In the genomic region with DNA sequence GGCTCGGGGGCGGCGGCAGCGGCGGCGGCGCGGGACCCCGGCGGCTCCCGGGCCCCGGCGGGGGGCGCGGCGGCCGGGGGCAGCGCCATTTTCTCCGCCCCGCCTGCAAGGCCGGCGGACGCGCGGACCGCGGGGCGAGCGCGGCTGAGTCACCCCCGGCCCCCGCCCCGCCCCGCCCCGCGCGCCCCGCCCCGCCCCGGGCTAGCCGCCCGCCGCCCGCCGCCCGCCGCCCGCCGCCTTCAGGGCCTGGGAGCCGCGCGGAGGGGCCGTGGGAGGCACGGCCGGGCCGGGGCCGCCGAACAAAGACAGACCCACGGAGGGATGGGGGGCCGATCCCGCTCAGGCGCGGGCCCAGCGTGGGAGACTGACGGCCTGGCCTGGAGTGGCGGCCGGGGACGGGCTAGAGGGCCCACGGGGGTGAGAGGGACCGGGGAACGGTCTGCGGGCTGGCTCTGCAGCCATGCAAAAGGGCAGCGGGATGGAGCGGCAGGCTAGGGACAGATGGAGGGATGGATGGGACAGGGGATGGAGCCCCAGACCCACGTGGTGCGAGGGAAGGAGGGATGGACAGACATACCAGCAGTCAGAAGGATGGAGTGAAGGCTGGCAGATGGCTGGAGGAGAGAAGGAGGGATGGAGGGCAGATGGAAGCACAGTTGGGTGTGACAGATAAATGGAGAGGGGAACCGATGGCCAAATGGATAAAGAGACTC, we compare ENCODE assay signal across 8 cellular contexts. TPM values are rescaled to one million over a fixed set of nuclear protein-coding genes. Genes with fewer than 3 reads are reported as not detected.
DNase-seq lines count a peak whose midpoint lies in the region; ATAC-seq and TF ChIP-seq lines count a peak whose summit lies in the region.

A gene (minus strand): TSS at position 124 of the 713 bp plus-strand sequence. CDS start 35 bp downstream, at position 89.

- H3K27ac ChIP-seq in urinary bladder (ENCODE audit: low read depth): peak within 1 kb of the TSS; percentile 71

- no peak within 1 kb of the TSS for H3K27ac Mint-ChIP-seq in nephron progenitor cell

- peak within 1 kb of the TSS; percentile 73 for H3K4me3 ChIP-seq in fibroblast of the aortic adventitia (ENCODE audit: low read depth, low read length)
- H3K4me3 ChIP-seq in urinary bladder (ENCODE audit: low read depth, low read length): peak within 1 kb of the TSS; percentile 98

- 2% methylated on average over 65 of the region's 77 CpGs for WGBS in urinary bladder

- H3K36me3 ChIP-seq in urinary bladder (ENCODE audit: insufficient read depth): no peaks in the 10 kb centered on the region

- DNase-seq in COLO668 (lab: John Stamatoyannopoulos, UW; ENCODE audit: unreplicated experiment): peak; percentile 64
- DNase-seq in NCI-H128 (lab: John Stamatoyannopoulos, UW; ENCODE audit: unreplicated experiment): peak; percentile 3
- peak; percentile 27 for DNase-seq in activated T-helper 1 cell treated with Interleukin-2 at 50 U/mL for 16 hours (ENCODE audit: low read depth)
- no peak for DNase-seq in fibroblast of the aortic adventitia (ENCODE audit: low read depth)
- DNase-seq in nephron progenitor cell: no peak
- DNase-seq in UCSD-AML1 (lab: John Stamatoyannopoulos, UW; ENCODE audit: unreplicated experiment): no peak

- TF ChIP-seq CTCF in fibroblast of the aortic adventitia (IDR thresholded peaks at IDR 0.05; ENCODE audit: insufficient read depth, low read length): no peak
- no peak for TF ChIP-seq CTCF in nephron progenitor cell (IDR thresholded peaks at IDR 0.05)

- peaks cover 31% of the 10 kb centered on the region for H3K4me1 Mint-ChIP-seq in nephron progenitor cell

- H3K4me3 Mint-ChIP-seq in nephron progenitor cell: peak within 1 kb of the TSS; percentile 87

- peak; percentile 31 for ATAC-seq in GM21423 (IDR thresholded peaks at IDR 0.05; ENCODE audit: unreplicated experiment)

- H3K9me3 Mint-ChIP-seq in nephron progenitor cell: no peaks in the 10 kb centered on the region

- H3K27me3 Mint-ChIP-seq in nephron progenitor cell (ENCODE audit: low read depth, poor library complexity): peaks cover 56% of the 10 kb centered on the region

- no peaks in the 10 kb centered on the region for H3K4me1 ChIP-seq in urinary bladder (ENCODE audit: insufficient read depth)

- peaks cover 4% of the 10 kb centered on the region for H3K36me3 Mint-ChIP-seq in nephron progenitor cell (ENCODE audit: low read depth)

RNA-seq across cellular contexts. Expression of the gene that starts here (rescaled TPM):
- total RNA-seq in fibroblast of the aortic adventitia (ENCODE audit: low replicate concordance) (2.2 and 2.3 TPM in 2 replicates), urinary bladder (16.0 TPM)
- 22.8 TPM for polyA plus RNA-seq in urinary bladder

Comparison
In these comparisons a context has a peak if more than half of its experiments do, and no peak if none do; other contexts are left out.
1. DNase-seq: peak in COLO668 (single experiment), NCI-H128 (single experiment) and activated T-helper 1 cell treated with Interleukin-2 at 50 U/mL for 16 hours (single experiment); none in fibroblast of the aortic adventitia (single experiment), nephron progenitor cell (single experiment) and UCSD-AML1 (single experiment).